Comparison of ENCODE assay signal across 10 cellular contexts in the genomic region with DNA sequence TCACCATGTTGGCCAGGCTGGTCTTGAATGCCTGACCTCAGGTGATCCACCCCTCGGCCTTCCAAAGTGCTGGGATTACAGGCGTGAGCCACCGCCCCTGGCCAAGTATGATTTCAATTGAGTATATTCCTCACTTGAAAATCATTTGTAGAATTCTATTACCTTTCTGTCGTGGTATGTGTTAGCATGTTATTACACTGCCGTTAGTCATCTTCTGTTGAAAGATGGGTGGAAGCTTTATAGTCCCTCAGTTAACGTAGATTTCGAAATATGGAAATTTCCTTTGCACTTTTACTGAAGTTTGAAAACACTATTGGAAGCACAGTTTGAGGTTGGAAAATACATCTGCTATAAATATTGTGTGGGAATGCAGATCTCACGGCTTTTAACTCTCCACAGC. TPM values are rescaled to one million over a fixed set of nuclear protein-coding genes. Genes with fewer than 3 reads are reported as not detected.
DNase-seq lines count a peak whose midpoint lies in the region; ATAC-seq lines count a peak whose summit lies in the region.
"Had no signal": no experiment of that assay in that cellular context is flagged by ENCODE, and none has a peak within 500 bp of the region (broad histone marks: within the 10 kb centered on the region; RNA-seq: fewer than 3 reads in every experiment).

No MANE protein-coding gene starts in this region.

- peaks cover under 1 to 7% (median 1%) of the 10 kb centered on the region in 3 donors for H3K36me3 Mint-ChIP-seq in immature natural killer cell

- H3K18ac ChIP-seq in mesenchymal stem cell (ENCODE audit: low read depth in 1 of 2, low read length in 2 of 2): no peak overlapping the region

- H3K4me1 Mint-ChIP-seq in immature natural killer cell: peaks cover 3 to 7% of the 10 kb centered on the region in 2 donors

- no peak overlapping the region for H2BK5ac ChIP-seq in mesenchymal stem cell (ENCODE audit: low read depth, low read length, poor library complexity, severe bottlenecking)

- no peak overlapping the region for H4K8ac ChIP-seq in mesenchymal stem cell (ENCODE audit: low read length)

- no peak overlapping the region for H3K4ac ChIP-seq in mesenchymal stem cell (ENCODE audit: low read depth in 1 of 2, low read length in 2 of 2)

- no peak overlapping the region for H2BK15ac ChIP-seq in mesenchymal stem cell (ENCODE audit: low read depth, poor library complexity, severe bottlenecking)

- H2AFZ ChIP-seq in mesenchymal stem cell (ENCODE audit: low read depth, low read length): no peak overlapping the region

- no peaks in the 10 kb centered on the region for H3K79me1 ChIP-seq in mesenchymal stem cell (replicated peaks; ENCODE audit: low read length, poor library complexity, severe bottlenecking)

- no peaks in the 10 kb centered on the region for H3K9me3 ChIP-seq in mesenchymal stem cell (ENCODE audit: control insufficient read depth, low read length)
- H3K9me3 ChIP-seq: left ventricle myocardium inferior had no signal

- H3K27me3 ChIP-seq in mesenchymal stem cell (ENCODE audit: control insufficient read depth in 1 of 2, insufficient read depth in 1 of 2, low read length in 2 of 2): no peaks in the 10 kb centered on the region

- H4K91ac ChIP-seq in mesenchymal stem cell (ENCODE audit: low read length): no peak overlapping the region

- no peak overlapping the region for H3K4me2 ChIP-seq in mesenchymal stem cell (ENCODE audit: low read length, poor library complexity, severe bottlenecking)

- no peak overlapping the region for H2BK12ac ChIP-seq in mesenchymal stem cell (ENCODE audit: low read length in 2 of 2)

- peak overlapping the region; percentile 75 for H3K9ac ChIP-seq in mesenchymal stem cell (ENCODE audit: low read length)

- H3K36me3 ChIP-seq in mesenchymal stem cell (ENCODE audit: control insufficient read depth in 1 of 2, insufficient read depth in 2 of 2, low read depth in 1 of 2, low read length in 2 of 2): peaks cover 8 to 12% of the 10 kb centered on the region in 2 experiments

- no peak for ATAC-seq in HG03139 (IDR thresholded peaks at IDR 0.05; ENCODE audit: unreplicated experiment)

- H2AK5ac ChIP-seq in mesenchymal stem cell (ENCODE audit: low read length, severe bottlenecking): no peak overlapping the region

- H3K23ac ChIP-seq in mesenchymal stem cell (ENCODE audit: low read length in 2 of 2): no peak overlapping the region

- H3K4me3 Mint-ChIP-seq in immature natural killer cell: no peak overlapping the region

- H2BK120ac ChIP-seq in mesenchymal stem cell (ENCODE audit: low read depth, low read length): no peak overlapping the region

- DNase-seq in EH (ENCODE audit: low read depth) (peak; percentile 87), M059J (ENCODE audit: low read depth) (peak; percentile 56), amniotic epithelial cell (ENCODE audit: low read depth) (peak; percentile 88), mesenchymal stem cell (peak; percentile 83), NCI-H1436 (lab: John Stamatoyannopoulos, UW) (no peak), immature natural killer cell (no peak), UCSD-AML1 (lab: John Stamatoyannopoulos, UW; ENCODE audit: unreplicated experiment) (no peak)
- DNase-seq: left ventricle myocardium inferior, retina had no signal

- H3K27me3 Mint-ChIP-seq in immature natural killer cell (ENCODE audit: low read depth in 3 of 3): no peaks in the 10 kb centered on the region

- H3K14ac ChIP-seq in mesenchymal stem cell (ENCODE audit: low read length in 2 of 2): no peak overlapping the region

- H3K4me3 ChIP-seq in mesenchymal stem cell (ENCODE audit: insufficient read depth in 1 of 2, low read depth in 1 of 2, low read length in 2 of 2): peak overlapping the region in 1 of 2 experiments; percentile 54
- H3K4me3 ChIP-seq: left ventricle myocardium inferior had no signal

- H3K9me3 Mint-ChIP-seq in immature natural killer cell: no peaks in the 10 kb centered on the region

- H3K27ac Mint-ChIP-seq in immature natural killer cell: peak overlapping the region in 1 of 6 donors; percentile 53

- H3K27ac ChIP-seq in mesenchymal stem cell (ENCODE audit: low read length, poor library complexity, severe bottlenecking): peak overlapping the region; percentile 79
- H3K27ac ChIP-seq: left ventricle myocardium inferior had no signal

- WGBS in mesenchymal stem cell: 73% methylated on average over 7 of the region's 8 CpGs

- peaks cover 3% of the 10 kb centered on the region for H3K4me1 ChIP-seq in mesenchymal stem cell (ENCODE audit: control insufficient read depth, insufficient read depth, low read depth, low read length)

RNA-seq across cellular contexts. Expression of a gene that starts 14.7 kb away (rescaled TPM):
- 34.2 and 45.4 TPM in 2 replicates for total RNA-seq in M059J (2014; rRNA removed; shearing (Covaris generic))
- polyA plus RNA-seq in mesenchymal stem cell (2013, experiment 1 of 2): 75.3 TPM
- 68.7 TPM for polyA plus RNA-seq in mesenchymal stem cell (2013, experiment 2 of 2)
- polyA plus RNA-seq in immature natural killer cell: 10 to 100 TPM; 35.6 to 67.4 (median 39.8) TPM

RNA-seq across cellular contexts. Expression of a gene that starts 33.5 kb away (rescaled TPM):
- 50.5 and 62.8 TPM in 2 replicates for total RNA-seq in M059J (2014; rRNA removed; shearing (Covaris generic))
- 28.6 TPM for polyA plus RNA-seq in mesenchymal stem cell (2013, experiment 1 of 2)
- 29.9 TPM for polyA plus RNA-seq in mesenchymal stem cell (2013, experiment 2 of 2)
- polyA plus RNA-seq in immature natural killer cell: 100 to 1,000 TPM in 1 of 3 donors, 10 to 100 TPM in 2; 76.5 to 114 (median 80.6) TPM

Comparison
In these comparisons a context has a peak if more than half of its experiments do, and no peak if none do; other contexts are left out.
1. DNase-seq: peak in EH (single experiment), M059J (single experiment), amniotic epithelial cell (single experiment) and mesenchymal stem cell (single experiment); none in NCI-H1436 (single experiment), immature natural killer cell (0 of 3) and UCSD-AML1 (single experiment).